20 cellular contexts compared by ENCODE assay signal in genomic region chr4:8702516-8703400, GRCh38.
A peak's percentile ranks its signal among the peaks of the same experiment; 100 is the strongest.
DNase-seq lines count a peak whose midpoint lies in the region; TF ChIP-seq lines count a peak whose summit lies in the region.
"Had no signal": no experiment of that assay in that cellular context is flagged by ENCODE, and none has a peak within 500 bp of the region (broad histone marks: within the 10 kb centered on the region; RNA-seq: fewer than 3 reads in every experiment).

No MANE protein-coding gene starts in this region.

- no peak overlapping the region for H2AFZ ChIP-seq in osteoblast (ENCODE audit: low read length)

- no peak overlapping the region for H3K4me2 ChIP-seq in osteoblast (ENCODE audit: insufficient read depth, low read length)
- H3K4me2 ChIP-seq: A549, BLaER1 had no signal

- H3K27me3 Mint-ChIP-seq in activated naive CD4-positive, alpha-beta T cell treated with anti-CD3 and anti-CD28 coated beads, Interleukin-2, amount 10 ng/mL, durations not matched to agents 7 days and 5 days = no peaks in the 10 kb centered on the region

- no peaks in the 10 kb centered on the region for H3K4me1 Mint-ChIP-seq in activated naive CD4-positive, alpha-beta T cell treated with anti-CD3 and anti-CD28 coated beads, Interleukin-2, amount 10 ng/mL, durations not matched to agents 7 days and 5 days
- H3K4me1 Mint-ChIP-seq: CD8-positive, alpha-beta memory T cell had no signal

- H3K36me3 ChIP-seq in osteoblast (ENCODE audit: insufficient read depth, low read length) = no peaks in the 10 kb centered on the region
- H3K36me3 ChIP-seq in tibial artery = no peaks in the 10 kb centered on the region
- H3K36me3 ChIP-seq: BLaER1 had no signal

- H3K4me3 ChIP-seq in coronary artery (no peak overlapping the region), osteoblast (ENCODE audit: insufficient read depth, low read length) (no peak overlapping the region), tibial artery (no peak overlapping the region)
- H3K4me3 ChIP-seq: A549, BLaER1 had no signal

- H3K9me3 ChIP-seq in osteoblast (ENCODE audit: low read depth, low read length) = no peaks in the 10 kb centered on the region
- peaks cover 0 to 4% (median under 1%) of the 10 kb centered on the region in 3 donors for H3K9me3 ChIP-seq in tibial artery
- H3K9me3 ChIP-seq: A549, BLaER1 had no signal

- no peak overlapping the region for H3K4me3 Mint-ChIP-seq in activated naive CD4-positive, alpha-beta T cell treated with anti-CD3 and anti-CD28 coated beads, Interleukin-2, amount 10 ng/mL, durations not matched to agents 7 days and 5 days
- H3K4me3 Mint-ChIP-seq: CD8-positive, alpha-beta memory T cell had no signal

- H3K27me3 ChIP-seq in osteoblast (ENCODE audit: insufficient read depth, low read length) = peaks cover 21% of the 10 kb centered on the region
- peaks cover 0 to 90% of the 10 kb centered on the region in 2 donors for H3K27me3 ChIP-seq in tibial artery
- H3K27me3 ChIP-seq: BLaER1 had no signal

- intact Hi-C loops in tibial artery (cut with DNase I; ENCODE audit: low total_unique reads) = no loop called here

- DNase-seq in activated naive CD4-positive, alpha-beta T cell treated with anti-CD3 and anti-CD28 coated beads, Interleukin-2, amount 10 ng/mL, durations not matched to agents 7 days and 5 days = peak; percentile 15
- no peak for DNase-seq in activated naive CD4-positive, alpha-beta T cell treated with Interleukin-2 at 50 U/mL for 16 hours
- DNase-seq in coronary artery (ENCODE audit: low spot score) (peak; percentile 54), osteoblast (ENCODE audit: insufficient read length, low spot score, missing footprints) (peak; percentile 80), tibial artery (peak; percentile 14 to 29), T-helper 9 cell (no peak), EL (no peak), RPMI8226 (no peak)
- DNase-seq: CD8-positive, alpha-beta memory T cell; DMS53; GOT3; KG1; NCI-H1105 treated with DMSO at 0.1 percent for 48 hours; NCI-H1694; NCI-H510A; NCI-H748 treated with DMSO at 0.1 percent for 48 hours; NK-92 treated with Interleukin-12 subunit alpha and Interleukin-12 subunit beta, amount 100 ng/mL, for 24 hours; SHP77 had no signal

- no peaks in the 10 kb centered on the region for H4K20me1 ChIP-seq in osteoblast (ENCODE audit: insufficient read depth, low read length)
- H4K20me1 ChIP-seq: BLaER1 had no signal

- H3K27ac Mint-ChIP-seq in activated naive CD4-positive, alpha-beta T cell treated with anti-CD3 and anti-CD28 coated beads, Interleukin-2, amount 10 ng/mL, durations not matched to agents 7 days and 5 days = no peak overlapping the region

- no peaks in the 10 kb centered on the region for H3K36me3 Mint-ChIP-seq in activated naive CD4-positive, alpha-beta T cell treated with anti-CD3 and anti-CD28 coated beads, Interleukin-2, amount 10 ng/mL, durations not matched to agents 7 days and 5 days
- H3K36me3 Mint-ChIP-seq: CD8-positive, alpha-beta memory T cell had no signal

- no peaks in the 10 kb centered on the region for H3K79me2 ChIP-seq in osteoblast (ENCODE audit: insufficient read depth, low read length)

- CTCF ChIA-PET in activated naive CD4-positive, alpha-beta T cell treated with anti-CD3 and anti-CD28 coated beads, Interleukin-2, amount 10 ng/mL, durations not matched to agents 7 days and 5 days (lab: Charles Lee) = no interaction called here

- TF ChIP-seq CTCF in coronary artery (IDR thresholded peaks at IDR 0.05) (no peak), osteoblast (IDR thresholded peaks at IDR 0.05; ENCODE audit: extremely low read depth, low read depth, low read length) (no peak), tibial artery (IDR thresholded peaks at IDR 0.05) (no peak)

- peaks cover 2% of the 10 kb centered on the region for H3K9me3 Mint-ChIP-seq in activated naive CD4-positive, alpha-beta T cell treated with anti-CD3 and anti-CD28 coated beads, Interleukin-2, amount 10 ng/mL, durations not matched to agents 7 days and 5 days

- H3K27ac ChIP-seq in coronary artery = no peak overlapping the region
- H3K27ac ChIP-seq in osteoblast (ENCODE audit: low read depth, low read length) = no peak overlapping the region
- H3K27ac ChIP-seq in tibial artery = no peak overlapping the region
- H3K27ac ChIP-seq: A549, BLaER1 had no signal

- H3K4me1 ChIP-seq in osteoblast (ENCODE audit: insufficient read depth, low read length) (no peaks in the 10 kb centered on the region), tibial artery (peaks cover 0 to 7% (median 0%) of the 10 kb centered on the region in 4 donors)
- H3K4me1 ChIP-seq: A549 had no signal

Comparison
In these comparisons a context has a peak if more than half of its experiments do, and no peak if none do; other contexts are left out.
1. DNase-seq: peak in activated naive CD4-positive, alpha-beta T cell treated with anti-CD3 and anti-CD28 coated beads, Interleukin-2, amount 10 ng/mL, durations not matched to agents 7 days and 5 days (single experiment), coronary artery (single experiment), osteoblast (single experiment) and tibial artery (2 of 2); none in activated naive CD4-positive, alpha-beta T cell treated with Interleukin-2 at 50 U/mL for 16 hours (single experiment), T-helper 9 cell (single experiment), EL (single experiment) and RPMI8226 (single experiment).